Comparison of ENCODE assay signal across 10 cellular contexts in the genomic region with DNA sequence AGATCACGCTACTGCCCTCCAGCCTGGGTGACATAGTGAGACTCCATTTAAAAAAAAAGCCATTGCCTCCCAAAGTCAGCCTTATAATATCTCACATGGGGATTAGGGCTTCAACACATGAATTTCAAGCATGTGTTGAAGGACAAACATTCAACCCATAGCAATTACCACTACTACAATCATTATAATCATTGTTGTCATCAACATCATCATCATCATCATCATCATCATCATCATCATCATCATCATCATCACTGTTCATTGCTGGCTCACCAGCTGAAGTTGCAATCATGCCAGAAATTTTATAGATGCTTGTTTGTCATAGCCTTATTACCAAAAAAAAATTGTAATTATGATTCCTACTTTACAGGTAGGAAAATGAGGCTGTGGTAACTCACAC.
"Had no signal": no experiment of that assay in that cellular context is flagged by ENCODE, and none has a peak within 500 bp of the region (broad histone marks: within the 10 kb centered on the region; RNA-seq: fewer than 3 reads in every experiment).

No MANE protein-coding gene starts in this region.

- H3K27ac ChIP-seq: GM23248 had no signal

- FAIRE-seq: H1 had no signal

- DNase-seq: GM23248, GOT3, H7, H9, HCEC 1CT, HFFc6 had no signal

- H3K9me3 ChIP-seq: HAP-1 had no signal

- ATAC-seq: GM23338, HCT116 had no signal

- H3K4me3 ChIP-seq: GM23248, GM23338, HAP-1 had no signal

- H3K4me1 ChIP-seq: HAP-1 had no signal

- H3K36me3 ChIP-seq: HAP-1 had no signal

- H3K9ac ChIP-seq: GM23248 had no signal

- H2AFZ ChIP-seq: GM23248, GM23338 had no signal

- H3K4me2 ChIP-seq: GM23338 had no signal
